In genomic region chr18:77114564-77115391, GRCh38 we compare ENCODE assay signal across 8 cellular contexts. TPM values are rescaled to one million over a fixed set of nuclear protein-coding genes. Genes with fewer than 3 reads are reported as not detected.
DNase-seq lines count a peak whose midpoint lies in the region; ATAC-seq, FAIRE-seq and TF ChIP-seq lines count a peak whose summit lies in the region.

No MANE protein-coding gene starts in this region.

- DNase-seq in EL (peak; percentile 75), MG63 (peak; percentile 95), adrenal gland (peak; percentile 63 to 97 (median 92)), NCI-H524 (lab: John Stamatoyannopoulos, UW) (no peak), amniotic stem cell (lab: John Stamatoyannopoulos, UW) (no peak)
- DNase-seq in stimulated activated effector memory CD8-positive, alpha-beta T cell treated with anti-CD3 and anti-CD28 coated beads, Interleukin-12 subunit alpha, Interleukin-12 subunit beta, amount 100 ng/mL, for 72 hours (ENCODE audit: low spot score in 2 of 2): no peak

- H3K9me3 ChIP-seq in MG63 (no peaks in the 10 kb centered on the region), adrenal gland (replicated peaks in 1 of 3) (no peaks in the 10 kb centered on the region)

- H3K36me3 ChIP-seq in MG63: no peaks in the 10 kb centered on the region
- no peaks in the 10 kb centered on the region for H3K36me3 ChIP-seq in adrenal gland (replicated peaks in 1 of 2)

- TF ChIP-seq POLR2A in adrenal gland (IDR thresholded peaks at IDR 0.05): no peak

- H3K27me3 ChIP-seq in MG63 (no peaks in the 10 kb centered on the region), adrenal gland (no peaks in the 10 kb centered on the region)

- TF ChIP-seq CTCF in adrenal gland (IDR thresholded peaks at IDR 0.05): no peak

- peak; percentile 89 for ATAC-seq in GM21825 (IDR thresholded peaks at IDR 0.05; ENCODE audit: unreplicated experiment)
- peak; percentile 92 for ATAC-seq in stimulated activated effector memory CD8-positive, alpha-beta T cell treated with anti-CD3 and anti-CD28 coated beads, Interleukin-12 subunit alpha, Interleukin-12 subunit beta, amount 100 ng/mL, for 72 hours

- no peaks in the 10 kb centered on the region for H3K9me3 Mint-ChIP-seq in stimulated activated effector memory CD8-positive, alpha-beta T cell treated with anti-CD3 and anti-CD28 coated beads, Interleukin-12 subunit alpha, Interleukin-12 subunit beta, amount 100 ng/mL, for 72 hours

- intact Hi-C loops in adrenal gland (cut with DNase I): no loop called here

- H3K4me3 ChIP-seq in MG63 (no peak overlapping the region), adrenal gland (no peak overlapping the region)

- H3K27ac Mint-ChIP-seq in stimulated activated effector memory CD8-positive, alpha-beta T cell treated with anti-CD3 and anti-CD28 coated beads, Interleukin-12 subunit alpha, Interleukin-12 subunit beta, amount 100 ng/mL, for 72 hours: peak overlapping the region; percentile 71

- WGBS in adrenal gland, 4 donors: 32 to 58% (median 50%) methylated on average over 17 to 27 of the region's 27 CpGs

- peaks cover 67% of the 10 kb centered on the region for H3K36me3 Mint-ChIP-seq in stimulated activated effector memory CD8-positive, alpha-beta T cell treated with anti-CD3 and anti-CD28 coated beads, Interleukin-12 subunit alpha, Interleukin-12 subunit beta, amount 100 ng/mL, for 72 hours

- peak overlapping the region in 4 of 5 donors; percentile 62 to 90 (median 77) for H3K27ac ChIP-seq in adrenal gland

- peak overlapping the region; percentile 37 for H3K4me3 Mint-ChIP-seq in stimulated activated effector memory CD8-positive, alpha-beta T cell treated with anti-CD3 and anti-CD28 coated beads, Interleukin-12 subunit alpha, Interleukin-12 subunit beta, amount 100 ng/mL, for 72 hours

- H3K4me1 ChIP-seq in adrenal gland (replicated peaks in 1 of 2): peaks cover 9 to 21% of the 10 kb centered on the region in 2 donors

- peak; percentile 98 for FAIRE-seq in islet of Langerhans (lab: Jason Lieb, UNC)

- H3K4me1 Mint-ChIP-seq in stimulated activated effector memory CD8-positive, alpha-beta T cell treated with anti-CD3 and anti-CD28 coated beads, Interleukin-12 subunit alpha, Interleukin-12 subunit beta, amount 100 ng/mL, for 72 hours: peaks cover 91% of the 10 kb centered on the region

RNA-seq across cellular contexts. Expression of gene MBP, which starts 17.8 kb away (rescaled TPM):
- total RNA-seq in MG63 (2014; rRNA removed; shearing (Covaris generic); ENCODE audit: low replicate concordance): not detected in 2 replicates
- 10 to 100 TPM; 11.2 to 23.7 (median 16.0) TPM for total RNA-seq in adrenal gland
- 1 to 10 TPM; 3.5 to 7.6 (median 6.2) TPM for polyA plus RNA-seq in adrenal gland

Comparison
In these comparisons a context has a peak if more than half of its experiments do, and no peak if none do; other contexts are left out.
1. DNase-seq: peak in EL (single experiment), MG63 (single experiment) and adrenal gland (7 of 7); none in stimulated activated effector memory CD8-positive, alpha-beta T cell treated with anti-CD3 and anti-CD28 coated beads, Interleukin-12 subunit alpha, Interleukin-12 subunit beta, amount 100 ng/mL, for 72 hours (0 of 2), NCI-H524 (0 of 2) and amniotic stem cell (single experiment).
2. RNA of gene MBP, which starts 17.8 kb away (total RNA-seq): 11.2 to 23.7 TPM in adrenal gland; not detected in MG63; every median in the first group is over 10 times any median in the second.